ENCODE assay signal across 8 cellular contexts in the genomic region with DNA sequence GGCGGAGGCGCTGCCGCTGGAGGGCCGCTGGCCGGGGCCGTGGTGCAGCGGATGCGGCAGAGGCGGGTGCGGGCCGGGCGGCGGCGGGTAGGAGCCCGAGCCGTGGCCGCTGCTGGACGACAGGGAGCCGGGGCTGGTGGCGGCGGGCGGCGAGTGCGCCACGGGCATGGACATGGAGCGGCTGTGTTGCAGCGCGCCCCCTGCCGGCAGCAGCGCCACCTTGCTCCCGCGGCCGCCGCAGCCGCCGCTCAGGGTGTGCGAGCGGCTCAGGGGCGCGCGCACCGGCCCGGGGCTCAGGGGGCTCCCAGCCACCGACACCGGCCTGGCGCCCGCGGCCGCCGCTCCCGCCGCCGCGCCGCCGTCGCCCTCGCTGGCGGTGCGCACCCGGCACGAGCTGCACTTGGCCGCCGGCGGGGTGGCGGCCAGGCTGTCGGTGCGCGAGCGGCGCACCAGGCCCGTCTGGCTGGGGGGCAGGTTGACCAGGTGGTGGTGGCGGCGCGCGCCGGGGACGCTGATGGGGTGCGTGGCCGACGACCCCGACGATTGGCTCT. TPM values are rescaled to one million over a fixed set of nuclear protein-coding genes. Genes with fewer than 3 reads are reported as not detected.
DNase-seq lines count a peak whose midpoint lies in the region; ATAC-seq and TF ChIP-seq lines count a peak whose summit lies in the region.

No MANE protein-coding gene starts in this region.

- peak overlapping the region; percentile 69 to 85 (median 75) for H3K4me3 Mint-ChIP-seq in naive thymus-derived CD8-positive, alpha-beta T cell

- H3K27me3 Mint-ChIP-seq in naive thymus-derived CD8-positive, alpha-beta T cell, result no peaks in the 10 kb centered on the region

- peak; percentile 56 to 58 for DNase-seq in activated CD4-positive, alpha-beta T cell treated with anti-CD3 and anti-CD28 coated beads for 24 hours (ENCODE audit: low read depth in 2 of 2)
- no peak for DNase-seq in activated CD4-positive, alpha-beta T cell treated with anti-CD3 and anti-CD28 coated beads for 1 hour
- DNase-seq in OCI-M1 (lab: John Stamatoyannopoulos, UW), result peak; percentile 83
- DNase-seq in activated effector memory CD4-positive, alpha-beta T cell treated with anti-CD3 and anti-CD28 coated beads, Interleukin-2, amount 50 U/mL, for 16 hours, result peak; percentile 90
- peak; percentile 57 for DNase-seq in fibroblast of the aortic adventitia (ENCODE audit: low read depth)
- peak; percentile 38 to 79 (median 68) for DNase-seq in naive thymus-derived CD8-positive, alpha-beta T cell
- DNase-seq in superior temporal gyrus (ENCODE audit: extremely low spot score), result peak; percentile 79
- DNase-seq in NCI-H446 treated with DMSO at 0.1 percent for 48 hours (lab: John Stamatoyannopoulos, UW), result no peak

- peak overlapping the region in 8 of 10 donors; percentile 37 to 89 (median 74) for H3K27ac Mint-ChIP-seq in naive thymus-derived CD8-positive, alpha-beta T cell

- peak; percentile 49 for TF ChIP-seq CTCF in fibroblast of the aortic adventitia (IDR thresholded peaks at IDR 0.05; ENCODE audit: insufficient read depth, low read length)

- ATAC-seq in naive thymus-derived CD8-positive, alpha-beta T cell, result peak; percentile 11 to 17

- H3K9me3 Mint-ChIP-seq in naive thymus-derived CD8-positive, alpha-beta T cell, result no peaks in the 10 kb centered on the region

- POLR2A ChIA-PET in naive thymus-derived CD8-positive, alpha-beta T cell (lab: Charles Lee), result no interaction called here

- peaks cover 0 to 13% (median 6%) of the 10 kb centered on the region in 3 donors for H3K36me3 Mint-ChIP-seq in naive thymus-derived CD8-positive, alpha-beta T cell

- H3K4me3 ChIP-seq in fibroblast of the aortic adventitia (ENCODE audit: low read depth, low read length), result peak overlapping the region; percentile 70

- H3K4me1 Mint-ChIP-seq in naive thymus-derived CD8-positive, alpha-beta T cell, result peaks cover 19 to 40% (median 32%) of the 10 kb centered on the region in 4 donors

RNA-seq across cellular contexts. Expression of gene IRS2, which starts 1.7 kb away (rescaled TPM):
- 4.3 and 15.2 TPM in 2 replicates for total RNA-seq in fibroblast of the aortic adventitia (ENCODE audit: low replicate concordance)
- total RNA-seq in naive thymus-derived CD8-positive, alpha-beta T cell, result 10 to 100 TPM; 20.7 to 21.5 TPM
- 1 to 10 TPM; 2.1 to 2.9 (median 2.7) TPM for polyA plus RNA-seq in naive thymus-derived CD8-positive, alpha-beta T cell

Comparison
In these comparisons a context has a peak if more than half of its experiments do, and no peak if none do; other contexts are left out.
1. DNase-seq: peak in activated CD4-positive, alpha-beta T cell treated with anti-CD3 and anti-CD28 coated beads for 24 hours (2 of 2), OCI-M1 (single experiment), activated effector memory CD4-positive, alpha-beta T cell treated with anti-CD3 and anti-CD28 coated beads, Interleukin-2, amount 50 U/mL, for 16 hours (single experiment), fibroblast of the aortic adventitia (single experiment), naive thymus-derived CD8-positive, alpha-beta T cell (10 of 10) and superior temporal gyrus (single experiment); none in activated CD4-positive, alpha-beta T cell treated with anti-CD3 and anti-CD28 coated beads for 1 hour (single experiment) and NCI-H446 treated with DMSO at 0.1 percent for 48 hours (single experiment).